Comparison of ENCODE assay signal across 1 cellular context in the genomic region with DNA sequence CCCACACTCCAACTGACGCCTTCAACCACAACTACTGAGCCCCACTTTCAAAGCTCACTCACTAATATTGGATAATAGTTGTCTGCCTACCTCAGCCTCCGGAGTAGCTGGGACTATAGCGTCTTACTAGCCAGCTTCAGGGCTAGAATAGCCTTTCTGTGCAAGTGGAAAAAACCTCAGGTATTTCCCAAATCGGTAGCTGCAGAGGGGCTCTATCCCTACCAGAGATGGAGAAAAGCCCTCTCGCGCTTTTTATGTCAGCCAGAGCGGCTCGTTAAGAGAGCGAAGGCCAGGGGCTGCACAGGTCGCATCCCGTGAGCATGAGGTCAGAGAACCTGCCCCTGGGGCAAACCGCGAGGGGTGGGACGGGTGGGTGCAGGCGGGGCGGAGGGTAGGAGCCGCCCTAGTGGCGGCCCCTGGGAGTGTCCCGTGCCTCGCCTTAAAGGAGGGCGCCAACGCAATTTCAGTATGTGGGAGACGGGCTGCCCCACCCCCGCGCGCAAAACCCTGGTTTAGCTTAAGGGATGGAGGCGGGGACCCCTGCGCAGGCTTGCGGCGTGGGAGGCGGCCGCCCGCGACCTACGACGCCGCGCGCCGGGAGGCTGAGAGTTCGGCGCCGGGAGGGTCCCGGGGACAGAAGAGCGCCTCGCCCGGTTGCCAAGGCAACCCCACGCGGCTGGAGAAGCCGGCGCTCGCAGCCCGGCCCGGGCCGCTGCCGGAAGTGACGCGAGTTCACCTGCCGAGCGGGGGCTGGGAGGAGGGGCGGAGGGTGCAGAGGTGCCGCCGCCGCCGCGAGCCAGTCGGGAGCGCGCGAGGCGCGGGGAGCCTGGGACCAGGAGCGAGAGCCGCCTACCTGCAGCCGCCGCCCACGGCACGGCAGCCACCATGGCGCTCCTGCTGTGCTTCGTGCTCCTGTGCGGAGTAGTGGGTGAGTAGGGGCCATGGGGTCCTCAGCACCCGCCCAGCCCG.
TF ChIP-seq lines count a peak whose summit lies in the region.

A gene (plus strand): TSS at position 799 of the 969 bp plus-strand sequence. CDS start 87 bp downstream, at position 886.

TF ChIP-seq in K562, 482 proteins besides CTCF, POLR2A, EP300 and RAD21 (continued from another document and continues in another):
- TF ChIP-seq, protein P1, sequence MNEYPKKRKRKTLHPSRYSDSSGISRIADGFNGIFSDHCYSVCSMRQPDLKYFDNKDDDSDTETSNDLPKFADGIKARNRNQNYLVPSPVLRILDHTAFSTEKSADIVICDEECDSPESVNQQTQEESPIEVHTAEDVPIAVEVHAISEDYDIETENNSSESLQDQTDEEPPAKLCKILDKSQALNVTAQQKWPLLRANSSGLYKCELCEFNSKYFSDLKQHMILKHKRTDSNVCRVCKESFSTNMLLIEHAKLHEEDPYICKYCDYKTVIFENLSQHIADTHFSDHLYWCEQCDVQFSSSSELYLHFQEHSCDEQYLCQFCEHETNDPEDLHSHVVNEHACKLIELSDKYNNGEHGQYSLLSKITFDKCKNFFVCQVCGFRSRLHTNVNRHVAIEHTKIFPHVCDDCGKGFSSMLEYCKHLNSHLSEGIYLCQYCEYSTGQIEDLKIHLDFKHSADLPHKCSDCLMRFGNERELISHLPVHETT (CRISPR knock-in tag; conservative IDR thresholded peaks at IDR 0.05 in 1 of 2, IDR thresholded peaks at IDR 0.05 in 1 of 2): no peak
- TF ChIP-seq CCNT2 (IDR thresholded peaks at IDR 0.05; ENCODE audit: borderline replicate concordance, extremely low read depth, insufficient read length, low read depth, low read length) (peak; percentile 24), ZNF165 (CRISPR knock-in tag; IDR thresholded peaks at IDR 0.05; ENCODE audit: borderline replicate concordance) (no peak), CREB1 (IDR thresholded peaks at IDR 0.05) (no peak; the same call in 1 of the 2 replicates), CREB1 (CRISPR knock-in tag; IDR thresholded peaks at IDR 0.05) (peak; percentile 31; the same call in 1 of the 2 replicates), GABPA (tag; conservative IDR thresholded peaks at IDR 0.05; ENCODE audit: low read depth) (peak; percentile 62), ZNF695 (CRISPR knock-in tag; IDR thresholded peaks at IDR 0.05) (no peak), EGR1 (conservative IDR thresholded peaks at IDR 0.05) (peak; percentile 70), HNRNPH1 (optimal IDR thresholded peaks at IDR 0.05; ENCODE audit: low read depth, low read length) (no peak), MCM3 (IDR thresholded peaks at IDR 0.05) (no peak), BACH1 (tag; IDR thresholded peaks at IDR 0.05) (no peak), CTBP1 (IDR thresholded peaks at IDR 0.05; ENCODE audit: borderline replicate concordance) (0 out of 2 replicates have a peak, but pooled peaks have one; percentile 27), SMARCE1 (IDR thresholded peaks at IDR 0.05) (no peak), ZNF121 (CRISPR knock-in tag; conservative IDR thresholded peaks at IDR 0.05) (no peak), POLR3G (IDR thresholded peaks at IDR 0.05; ENCODE audit: extremely low read depth, insufficient read length, insufficient replicate concordance) (no peak), HNRNPLL (IDR thresholded peaks at IDR 0.05; ENCODE audit: low read depth, low read length, poor library complexity, severe bottlenecking) (peak; percentile 35), SMAD4 (CRISPR knock-in tag; conservative IDR thresholded peaks at IDR 0.05) (no peak), RFX1 (IDR thresholded peaks at IDR 0.05) (peak; percentile 80), ZNF146 (CRISPR knock-in tag; IDR thresholded peaks at IDR 0.05; ENCODE audit: unreplicated experiment) (no peak), RCOR1 (IDR thresholded peaks at IDR 0.05; ENCODE audit: borderline replicate concordance in 1 of 2, low read depth in 2 of 2, low read length in 2 of 2) (no peak), STAG1 (CRISPR knock-in tag; IDR thresholded peaks at IDR 0.05; ENCODE audit: borderline replicate concordance) (no peak), NRF1 (conservative IDR thresholded peaks at IDR 0.05 in 1 of 2, IDR thresholded peaks at IDR 0.05 in 1 of 2) (peak; percentile 50 to 62; a peak in 3 of 4 replicates), KLF1 (tag; IDR thresholded peaks at IDR 0.05) (no peak), JUND (IDR thresholded peaks at IDR 0.05; ENCODE audit: borderline replicate concordance, low read depth, low read length) (no peak), JUND (tag; IDR thresholded peaks at IDR 0.05; ENCODE audit: borderline replicate concordance, low read depth, low read length) (no peak), U2AF1 (optimal IDR thresholded peaks at IDR 0.05; ENCODE audit: low read depth, low read length) (no peak), NR2F6 (CRISPR knock-in tag; IDR thresholded peaks at IDR 0.05) (no peak), ZNF584 (CRISPR knock-in tag; IDR thresholded peaks at IDR 0.05; ENCODE audit: low read depth) (no peak), ZFP36 (IDR thresholded peaks at IDR 0.05; ENCODE audit: low read depth, low read length, partially characterized antibody) (no peak), ZNF23 (CRISPR knock-in tag; IDR thresholded peaks at IDR 0.05) (no peak), MED1 (CRISPR knock-in tag; IDR thresholded peaks at IDR 0.05; ENCODE audit: borderline replicate concordance) (no peak), ERF (CRISPR knock-in tag; IDR thresholded peaks at IDR 0.05) (no peak), L3MBTL2 (IDR thresholded peaks at IDR 0.05) (peak; percentile 70), ZBTB7A (IDR thresholded peaks at IDR 0.05; ENCODE audit: borderline replicate concordance, control insufficient read depth, low read depth, low read length) (0 out of 2 replicates have a peak, but pooled peaks have one; percentile 47), SRSF1 (IDR thresholded peaks at IDR 0.05; ENCODE audit: low read depth, low read length) (no peak), SUPT5H (IDR thresholded peaks at IDR 0.05) (no peak)
- TF ChIP-seq, protein P2, sequence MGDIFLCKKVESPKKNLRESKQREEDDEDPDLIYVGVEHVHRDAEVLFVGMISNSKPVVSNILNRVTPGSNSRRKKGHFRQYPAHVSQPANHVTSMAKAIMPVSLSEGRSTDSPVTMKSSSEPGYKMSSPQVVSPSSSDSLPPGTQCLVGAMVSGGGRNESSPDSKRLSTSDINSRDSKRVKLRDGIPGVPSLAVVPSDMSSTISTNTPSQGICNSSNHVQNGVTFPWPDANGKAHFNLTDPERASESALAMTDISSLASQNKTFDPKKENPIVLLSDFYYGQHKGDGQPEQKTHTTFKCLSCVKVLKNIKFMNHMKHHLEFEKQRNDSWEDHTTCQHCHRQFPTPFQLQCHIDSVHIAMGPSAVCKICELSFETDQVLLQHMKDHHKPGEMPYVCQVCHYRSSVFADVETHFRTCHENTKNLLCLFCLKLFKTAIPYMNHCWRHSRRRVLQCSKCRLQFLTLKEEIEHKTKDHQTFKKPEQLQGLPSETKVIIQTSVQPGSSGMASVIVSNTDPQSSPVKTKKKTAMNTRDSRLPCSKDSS (IDR thresholded peaks at IDR 0.05; ENCODE audit: low read depth, partially characterized antibody): no peak
- TF ChIP-seq, protein P3, sequence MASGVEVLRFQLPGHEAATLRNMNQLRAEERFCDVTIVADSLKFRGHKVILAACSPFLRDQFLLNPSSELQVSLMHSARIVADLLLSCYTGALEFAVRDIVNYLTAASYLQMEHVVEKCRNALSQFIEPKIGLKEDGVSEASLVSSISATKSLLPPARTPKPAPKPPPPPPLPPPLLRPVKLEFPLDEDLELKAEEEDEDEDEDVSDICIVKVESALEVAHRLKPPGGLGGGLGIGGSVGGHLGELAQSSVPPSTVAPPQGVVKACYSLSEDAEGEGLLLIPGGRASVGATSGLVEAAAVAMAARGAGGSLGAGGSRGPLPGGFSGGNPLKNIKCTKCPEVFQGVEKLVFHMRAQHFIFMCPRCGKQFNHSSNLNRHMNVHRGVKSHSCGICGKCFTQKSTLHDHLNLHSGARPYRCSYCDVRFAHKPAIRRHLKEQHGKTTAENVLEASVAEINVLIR (CRISPR knock-in tag; IDR thresholded peaks at IDR 0.05): 0 out of 2 replicates have a peak, but pooled peaks have one; percentile 16
- TF ChIP-seq, protein P4, sequence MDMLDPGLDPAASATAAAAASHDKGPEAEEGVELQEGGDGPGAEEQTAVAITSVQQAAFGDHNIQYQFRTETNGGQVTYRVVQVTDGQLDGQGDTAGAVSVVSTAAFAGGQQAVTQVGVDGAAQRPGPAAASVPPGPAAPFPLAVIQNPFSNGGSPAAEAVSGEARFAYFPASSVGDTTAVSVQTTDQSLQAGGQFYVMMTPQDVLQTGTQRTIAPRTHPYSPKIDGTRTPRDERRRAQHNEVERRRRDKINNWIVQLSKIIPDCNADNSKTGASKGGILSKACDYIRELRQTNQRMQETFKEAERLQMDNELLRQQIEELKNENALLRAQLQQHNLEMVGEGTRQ (CRISPR knock-in tag; IDR thresholded peaks at IDR 0.05): no peak
- TF ChIP-seq, protein P5, sequence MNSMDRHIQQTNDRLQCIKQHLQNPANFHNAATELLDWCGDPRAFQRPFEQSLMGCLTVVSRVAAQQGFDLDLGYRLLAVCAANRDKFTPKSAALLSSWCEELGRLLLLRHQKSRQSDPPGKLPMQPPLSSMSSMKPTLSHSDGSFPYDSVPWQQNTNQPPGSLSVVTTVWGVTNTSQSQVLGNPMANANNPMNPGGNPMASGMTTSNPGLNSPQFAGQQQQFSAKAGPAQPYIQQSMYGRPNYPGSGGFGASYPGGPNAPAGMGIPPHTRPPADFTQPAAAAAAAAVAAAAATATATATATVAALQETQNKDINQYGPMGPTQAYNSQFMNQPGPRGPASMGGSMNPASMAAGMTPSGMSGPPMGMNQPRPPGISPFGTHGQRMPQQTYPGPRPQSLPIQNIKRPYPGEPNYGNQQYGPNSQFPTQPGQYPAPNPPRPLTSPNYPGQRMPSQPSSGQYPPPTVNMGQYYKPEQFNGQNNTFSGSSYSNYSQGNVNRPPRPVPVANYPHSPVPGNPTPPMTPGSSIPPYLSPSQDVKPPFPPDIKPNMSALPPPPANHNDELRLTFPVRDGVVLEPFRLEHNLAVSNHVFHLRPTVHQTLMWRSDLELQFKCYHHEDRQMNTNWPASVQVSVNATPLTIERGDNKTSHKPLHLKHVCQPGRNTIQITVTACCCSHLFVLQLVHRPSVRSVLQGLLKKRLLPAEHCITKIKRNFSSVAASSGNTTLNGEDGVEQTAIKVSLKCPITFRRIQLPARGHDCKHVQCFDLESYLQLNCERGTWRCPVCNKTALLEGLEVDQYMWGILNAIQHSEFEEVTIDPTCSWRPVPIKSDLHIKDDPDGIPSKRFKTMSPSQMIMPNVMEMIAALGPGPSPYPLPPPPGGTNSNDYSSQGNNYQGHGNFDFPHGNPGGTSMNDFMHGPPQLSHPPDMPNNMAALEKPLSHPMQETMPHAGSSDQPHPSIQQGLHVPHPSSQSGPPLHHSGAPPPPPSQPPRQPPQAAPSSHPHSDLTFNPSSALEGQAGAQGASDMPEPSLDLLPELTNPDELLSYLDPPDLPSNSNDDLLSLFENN (IDR thresholded peaks at IDR 0.05; ENCODE audit: low read depth in 2 of 2, low read length in 2 of 2): no peak
- TF ChIP-seq, protein P6, sequence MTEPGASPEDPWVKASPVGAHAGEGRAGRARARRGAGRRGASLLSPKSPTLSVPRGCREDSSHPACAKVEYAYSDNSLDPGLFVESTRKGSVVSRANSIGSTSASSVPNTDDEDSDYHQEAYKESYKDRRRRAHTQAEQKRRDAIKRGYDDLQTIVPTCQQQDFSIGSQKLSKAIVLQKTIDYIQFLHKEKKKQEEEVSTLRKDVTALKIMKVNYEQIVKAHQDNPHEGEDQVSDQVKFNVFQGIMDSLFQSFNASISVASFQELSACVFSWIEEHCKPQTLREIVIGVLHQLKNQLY (CRISPR knock-in tag; conservative IDR thresholded peaks at IDR 0.05): no peak
- TF ChIP-seq, protein P7, sequence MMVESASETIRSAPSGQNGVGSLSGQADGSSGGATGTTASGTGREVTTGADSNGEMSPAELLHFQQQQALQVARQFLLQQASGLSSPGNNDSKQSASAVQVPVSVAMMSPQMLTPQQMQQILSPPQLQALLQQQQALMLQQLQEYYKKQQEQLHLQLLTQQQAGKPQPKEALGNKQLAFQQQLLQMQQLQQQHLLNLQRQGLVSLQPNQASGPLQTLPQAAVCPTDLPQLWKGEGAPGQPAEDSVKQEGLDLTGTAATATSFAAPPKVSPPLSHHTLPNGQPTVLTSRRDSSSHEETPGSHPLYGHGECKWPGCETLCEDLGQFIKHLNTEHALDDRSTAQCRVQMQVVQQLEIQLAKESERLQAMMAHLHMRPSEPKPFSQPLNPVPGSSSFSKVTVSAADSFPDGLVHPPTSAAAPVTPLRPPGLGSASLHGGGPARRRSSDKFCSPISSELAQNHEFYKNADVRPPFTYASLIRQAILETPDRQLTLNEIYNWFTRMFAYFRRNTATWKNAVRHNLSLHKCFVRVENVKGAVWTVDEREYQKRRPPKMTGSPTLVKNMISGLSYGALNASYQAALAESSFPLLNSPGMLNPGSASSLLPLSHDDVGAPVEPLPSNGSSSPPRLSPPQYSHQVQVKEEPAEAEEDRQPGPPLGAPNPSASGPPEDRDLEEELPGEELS (CRISPR knock-in tag; IDR thresholded peaks at IDR 0.05; ENCODE audit: borderline replicate concordance): no peak
- TF ChIP-seq, protein P8, sequence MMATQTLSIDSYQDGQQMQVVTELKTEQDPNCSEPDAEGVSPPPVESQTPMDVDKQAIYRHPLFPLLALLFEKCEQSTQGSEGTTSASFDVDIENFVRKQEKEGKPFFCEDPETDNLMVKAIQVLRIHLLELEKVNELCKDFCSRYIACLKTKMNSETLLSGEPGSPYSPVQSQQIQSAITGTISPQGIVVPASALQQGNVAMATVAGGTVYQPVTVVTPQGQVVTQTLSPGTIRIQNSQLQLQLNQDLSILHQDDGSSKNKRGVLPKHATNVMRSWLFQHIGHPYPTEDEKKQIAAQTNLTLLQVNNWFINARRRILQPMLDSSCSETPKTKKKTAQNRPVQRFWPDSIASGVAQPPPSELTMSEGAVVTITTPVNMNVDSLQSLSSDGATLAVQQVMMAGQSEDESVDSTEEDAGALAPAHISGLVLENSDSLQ (IDR thresholded peaks at IDR 0.05): no peak
- TF ChIP-seq, protein P9, sequence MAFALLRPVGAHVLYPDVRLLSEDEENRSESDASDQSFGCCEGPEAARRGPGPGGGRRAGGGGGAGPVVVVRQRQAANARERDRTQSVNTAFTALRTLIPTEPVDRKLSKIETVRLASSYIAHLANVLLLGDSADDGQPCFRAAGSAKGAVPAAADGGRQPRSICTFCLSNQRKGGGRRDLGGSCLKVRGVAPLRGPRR (CRISPR knock-in tag; IDR thresholded peaks at IDR 0.05): no peak
- TF ChIP-seq, protein P10, sequence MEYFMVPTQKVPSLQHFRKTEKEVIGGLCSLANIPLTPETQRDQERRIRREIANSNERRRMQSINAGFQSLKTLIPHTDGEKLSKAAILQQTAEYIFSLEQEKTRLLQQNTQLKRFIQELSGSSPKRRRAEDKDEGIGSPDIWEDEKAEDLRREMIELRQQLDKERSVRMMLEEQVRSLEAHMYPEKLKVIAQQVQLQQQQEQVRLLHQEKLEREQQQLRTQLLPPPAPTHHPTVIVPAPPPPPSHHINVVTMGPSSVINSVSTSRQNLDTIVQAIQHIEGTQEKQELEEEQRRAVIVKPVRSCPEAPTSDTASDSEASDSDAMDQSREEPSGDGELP (CRISPR knock-in tag; IDR thresholded peaks at IDR 0.05; ENCODE audit: borderline replicate concordance): no peak
- TF ChIP-seq, protein P11, sequence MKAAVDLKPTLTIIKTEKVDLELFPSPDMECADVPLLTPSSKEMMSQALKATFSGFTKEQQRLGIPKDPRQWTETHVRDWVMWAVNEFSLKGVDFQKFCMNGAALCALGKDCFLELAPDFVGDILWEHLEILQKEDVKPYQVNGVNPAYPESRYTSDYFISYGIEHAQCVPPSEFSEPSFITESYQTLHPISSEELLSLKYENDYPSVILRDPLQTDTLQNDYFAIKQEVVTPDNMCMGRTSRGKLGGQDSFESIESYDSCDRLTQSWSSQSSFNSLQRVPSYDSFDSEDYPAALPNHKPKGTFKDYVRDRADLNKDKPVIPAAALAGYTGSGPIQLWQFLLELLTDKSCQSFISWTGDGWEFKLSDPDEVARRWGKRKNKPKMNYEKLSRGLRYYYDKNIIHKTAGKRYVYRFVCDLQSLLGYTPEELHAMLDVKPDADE (conservative IDR thresholded peaks at IDR 0.05; ENCODE audit: control insufficient read depth, low read depth, low read length): no peak
